1 cellular context compared by ENCODE assay signal in the genomic region with DNA sequence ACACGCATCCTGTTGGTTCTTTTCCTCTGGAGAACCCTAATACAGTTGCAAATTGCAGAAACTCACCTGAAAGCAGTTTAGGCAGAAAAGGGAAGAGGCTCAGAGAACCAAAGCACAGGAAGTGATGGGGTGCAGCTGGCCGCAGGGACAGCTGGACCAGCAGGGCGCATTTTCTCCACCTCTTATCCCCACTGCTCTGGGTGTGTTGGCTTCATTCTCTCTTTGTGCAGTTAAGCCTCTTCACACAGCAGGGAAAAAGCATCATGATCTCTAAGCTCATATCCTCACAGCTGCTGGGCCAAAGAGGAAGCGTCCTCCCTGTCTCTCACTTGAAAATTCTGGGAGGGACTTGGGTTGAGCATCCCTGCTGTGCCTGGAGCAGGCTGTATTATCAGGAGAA.
TF ChIP-seq lines count a peak whose summit lies in the region.

No MANE protein-coding gene starts in this region.

TF ChIP-seq in GM12878, 131 proteins besides CTCF, POLR2A, EP300 and RAD21:
- no peak for TF ChIP-seq NKRF (conservative IDR thresholded peaks at IDR 0.05)
- TF ChIP-seq CREB1 (IDR thresholded peaks at IDR 0.05; ENCODE audit: low read depth): no peak
- TF ChIP-seq TCF3 (IDR thresholded peaks at IDR 0.05; ENCODE audit: borderline replicate concordance, insufficient read depth, low read depth, low read length): 0 out of 2 replicates have a peak, but pooled peaks have one; percentile 41
- TF ChIP-seq CHD1 (IDR thresholded peaks at IDR 0.05; ENCODE audit: low read depth, low read length): no peak
- no peak for TF ChIP-seq USF1 (IDR thresholded peaks at IDR 0.05; ENCODE audit: borderline replicate concordance, extremely low read length, insufficient read depth, low read depth, low read length)
- no peak for TF ChIP-seq CBFB (IDR thresholded peaks at IDR 0.05; ENCODE audit: low read depth)
- TF ChIP-seq STAT1 (conservative IDR thresholded peaks at IDR 0.05): no peak
